ENCODE assay signal across 27 cellular contexts in genomic region chr18:22999647-23000046, GRCh38.
"Had no signal": no experiment of that assay in that cellular context is flagged by ENCODE, and none has a peak within 500 bp of the region (broad histone marks: within the 10 kb centered on the region; RNA-seq: fewer than 3 reads in every experiment).

No MANE protein-coding gene starts in this region.

- H3K36me3 ChIP-seq: prostate gland, thoracic aorta had no signal

- DNase-seq: hippocampal formation; left cardiac atrium; left ventricle myocardium superior; lower lobe of right lung; mammary epithelial cell; mesenchymal stem cell; naive thymus-derived CD8-positive, alpha-beta T cell; nucleus accumbens; posterior cingulate gyrus; retina; right cardiac atrium; sigmoid colon; small intestine; spleen; stimulated activated CD4-positive, alpha-beta T cell treated with anti-CD3 and anti-CD28 coated beads, Interleukin-4, amount 100 ng/mL, for 24 hours; stimulated activated naive CD4-positive, alpha-beta T cell; tibial artery; upper lobe of right lung had no signal

- H3K9me3 Mint-ChIP-seq: naive thymus-derived CD8-positive, alpha-beta T cell; nephron; neural crest cell; stimulated activated effector memory CD8-positive, alpha-beta T cell treated with anti-CD3 and anti-CD28 coated beads, Interleukin-12 subunit alpha, Interleukin-12 subunit beta, amount 100 ng/mL, for 72 hours; stimulated activated naive CD8-positive, alpha-beta T cell treated with anti-CD3 and anti-CD28 coated beads, Interleukin-15, Interleukin-2, amounts not matched to agents 100 ng/mL and 50 ng/mL, for 24 hours had no signal

- H3K4me1 Mint-ChIP-seq: naive thymus-derived CD8-positive, alpha-beta T cell; nephron; neural crest cell; stimulated activated effector memory CD8-positive, alpha-beta T cell treated with anti-CD3 and anti-CD28 coated beads, Interleukin-12 subunit alpha, Interleukin-12 subunit beta, amount 100 ng/mL, for 72 hours had no signal

- H3K27ac ChIP-seq: lower lobe of right lung, prostate gland, sigmoid colon, spleen, suprapubic skin, thoracic aorta, tibial artery, upper lobe of right lung had no signal

- H3K4me1 ChIP-seq: lower lobe of right lung, prostate gland, sigmoid colon, suprapubic skin, tibial artery, upper lobe of right lung had no signal

- H3K4me3 ChIP-seq: lower lobe of right lung, prostate gland, sigmoid colon, spleen, suprapubic skin, thoracic aorta, tibial artery, upper lobe of right lung had no signal

- FAIRE-seq: keratinocyte, small intestine, urothelium cell line had no signal

- ATAC-seq: left cardiac atrium; left ventricle myocardium superior; lower lobe of right lung; naive thymus-derived CD8-positive, alpha-beta T cell; stimulated activated effector memory CD8-positive, alpha-beta T cell treated with anti-CD3 and anti-CD28 coated beads, Interleukin-12 subunit alpha, Interleukin-12 subunit beta, amount 100 ng/mL, for 72 hours; upper lobe of right lung had no signal

- H3K27me3 Mint-ChIP-seq: naive thymus-derived CD8-positive, alpha-beta T cell; stimulated activated naive CD8-positive, alpha-beta T cell treated with anti-CD3 and anti-CD28 coated beads, Interleukin-15, Interleukin-2, amounts not matched to agents 100 ng/mL and 50 ng/mL, for 24 hours had no signal

- H3K36me3 Mint-ChIP-seq: naive thymus-derived CD8-positive, alpha-beta T cell had no signal

- H3K27ac Mint-ChIP-seq: nephron; stimulated activated effector memory CD8-positive, alpha-beta T cell treated with anti-CD3 and anti-CD28 coated beads, Interleukin-12 subunit alpha, Interleukin-12 subunit beta, amount 100 ng/mL, for 72 hours; stimulated activated naive CD8-positive, alpha-beta T cell treated with anti-CD3 and anti-CD28 coated beads, Interleukin-15, Interleukin-2, amounts not matched to agents 100 ng/mL and 50 ng/mL, for 24 hours had no signal

- H3K9me3 ChIP-seq: lower lobe of right lung, prostate gland, sigmoid colon, spleen, suprapubic skin, thoracic aorta, tibial artery, upper lobe of right lung had no signal

- H3K4me3 Mint-ChIP-seq: naive thymus-derived CD8-positive, alpha-beta T cell; nephron; neural crest cell; stimulated activated effector memory CD8-positive, alpha-beta T cell treated with anti-CD3 and anti-CD28 coated beads, Interleukin-12 subunit alpha, Interleukin-12 subunit beta, amount 100 ng/mL, for 72 hours; stimulated activated naive CD8-positive, alpha-beta T cell treated with anti-CD3 and anti-CD28 coated beads, Interleukin-15, Interleukin-2, amounts not matched to agents 100 ng/mL and 50 ng/mL, for 24 hours had no signal

- H3K27me3 ChIP-seq: sigmoid colon, spleen, suprapubic skin, tibial artery, upper lobe of right lung had no signal
